ENCODE assay signal across 1 cellular context in the genomic region with DNA sequence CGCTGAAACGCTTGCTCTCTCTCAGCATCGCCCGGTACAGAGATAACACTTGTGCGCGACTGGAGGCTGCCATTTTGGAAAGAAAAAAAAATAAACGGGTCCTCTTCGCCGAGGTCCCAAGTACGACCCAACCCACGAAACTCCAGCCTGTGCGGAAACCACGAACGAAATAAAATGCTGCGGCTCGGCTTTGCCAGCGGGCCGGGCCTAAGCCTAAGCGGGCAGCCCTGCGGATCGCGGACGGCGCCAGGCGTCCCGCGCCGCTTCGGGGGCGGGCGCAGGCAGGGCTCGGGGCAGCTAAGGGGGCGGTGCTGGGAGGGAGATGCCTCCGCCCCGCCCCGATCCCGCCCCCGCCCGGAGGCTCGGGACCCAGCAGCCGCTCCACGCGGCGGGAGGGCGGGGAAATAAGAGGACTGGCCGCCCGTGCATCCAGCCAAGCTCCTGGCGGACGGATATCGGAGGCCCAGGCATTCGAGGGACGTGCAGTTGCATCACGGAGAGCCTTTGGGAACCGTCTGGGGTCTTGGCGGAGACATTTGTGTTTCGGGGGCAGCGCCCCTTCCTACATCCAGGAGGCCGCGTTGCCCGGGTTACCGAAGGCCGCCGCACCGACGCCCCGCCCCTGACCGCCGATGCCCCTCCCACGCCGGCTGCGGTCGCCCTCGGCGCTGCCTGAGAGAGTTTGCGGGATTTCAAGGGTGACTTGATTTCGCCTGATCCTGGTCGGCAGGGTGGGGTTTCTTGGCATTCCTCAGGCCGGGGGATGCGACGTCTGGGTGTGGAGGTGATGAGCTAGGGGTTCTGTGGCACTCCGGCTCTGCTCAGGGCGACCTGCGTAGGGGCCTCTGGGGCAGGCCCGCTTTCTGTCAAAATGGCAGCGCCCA.
A peak's percentile ranks its signal among the peaks of the same experiment; 100 is the strongest.
TF ChIP-seq lines count a peak whose summit lies in the region.

A gene (plus strand): TSS at position 853 of the 884 bp plus-strand sequence.
A gene (minus strand): TSS at position 290 of the 884 bp plus-strand sequence. CDS start 217 bp downstream, at position 73.

TF ChIP-seq in HEK293, 187 proteins besides CTCF, POLR2A, EP300 and RAD21 (continued from another document):
- TF ChIP-seq OVOL3 (tag by site-specific recombination; IDR thresholded peaks at IDR 0.05) (0 out of 2 replicates have a peak, but pooled peaks have one; percentile 7), KLF16 (tag by site-specific recombination; IDR thresholded peaks at IDR 0.05) (peak; percentile 54), ZIC2 (tag by site-specific recombination; IDR thresholded peaks at IDR 0.05) (peak; percentile 30; the same call in 1 of the 2 replicates)
